ENCODE assay signal across 17 cellular contexts in the genomic region with DNA sequence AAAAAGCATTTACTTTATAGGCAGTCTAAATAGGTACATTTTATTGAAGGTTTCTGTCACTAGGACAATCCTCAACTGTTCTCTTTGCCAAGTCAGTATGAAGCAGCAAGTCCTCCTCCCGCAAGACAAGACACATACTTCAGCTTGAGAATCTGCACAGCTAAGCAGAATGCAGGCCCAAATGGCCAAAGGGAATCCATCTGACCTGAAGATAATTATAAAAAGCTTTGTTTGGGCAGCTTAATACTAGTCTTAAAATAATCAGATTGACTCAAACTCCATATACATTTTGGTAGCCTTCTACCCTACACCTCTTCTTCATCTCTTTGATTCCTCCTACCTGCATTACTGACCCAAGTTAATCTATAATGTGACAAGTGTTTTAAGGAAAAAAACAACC. TPM values are rescaled to one million over a fixed set of nuclear protein-coding genes. Genes with fewer than 3 reads are reported as not detected.
DNase-seq lines count a peak whose midpoint lies in the region; ATAC-seq and TF ChIP-seq lines count a peak whose summit lies in the region.
"Had no signal": no experiment of that assay in that cellular context is flagged by ENCODE, and none has a peak within 500 bp of the region (broad histone marks: within the 10 kb centered on the region; RNA-seq: fewer than 3 reads in every experiment).

No MANE protein-coding gene starts in this region.

- peaks cover 31% of the 10 kb centered on the region for H3K4me1 Mint-ChIP-seq in activated naive CD4-positive, alpha-beta T cell treated with anti-CD3 and anti-CD28 coated beads, Interleukin-2, amount 10 ng/mL, durations not matched to agents 7 days and 5 days
- H3K4me1 Mint-ChIP-seq in activated B cell treated with CpG ODN at 0.5 μM for 24 hours, result peaks cover 31% of the 10 kb centered on the region
- peaks cover 22% of the 10 kb centered on the region for H3K4me1 Mint-ChIP-seq in memory B cell

- no peaks in the 10 kb centered on the region for H3K9me3 Mint-ChIP-seq in activated naive CD4-positive, alpha-beta T cell treated with anti-CD3 and anti-CD28 coated beads, Interleukin-2, amount 10 ng/mL, durations not matched to agents 7 days and 5 days
- H3K9me3 Mint-ChIP-seq in activated B cell treated with CpG ODN at 0.5 μM for 24 hours (no peaks in the 10 kb centered on the region), memory B cell (no peaks in the 10 kb centered on the region)

- CTCF ChIA-PET in activated naive CD4-positive, alpha-beta T cell treated with anti-CD3 and anti-CD28 coated beads, Interleukin-2, amount 10 ng/mL, durations not matched to agents 7 days and 5 days (lab: Charles Lee), result no interaction called here
- CTCF ChIA-PET in activated B cell treated with CpG ODN at 0.5 μM for 24 hours (lab: Charles Lee), result no interaction called here

- H3K27ac Mint-ChIP-seq in activated naive CD4-positive, alpha-beta T cell treated with anti-CD3 and anti-CD28 coated beads, Interleukin-2, amount 10 ng/mL, durations not matched to agents 7 days and 5 days, result no peak overlapping the region
- H3K27ac Mint-ChIP-seq in activated B cell treated with CpG ODN at 0.5 μM for 24 hours (no peak overlapping the region), memory B cell (peak overlapping the region; percentile 29)

- intact Hi-C loops in activated B cell treated with CpG ODN at 0.5 μM for 24 hours (cut with micrococcal nuclease), result loop anchor here (1.0 to 10.0 kb wide), 3 partner anchors 7 to 1050 kb away; partner anchors contain the start of gene MAP2

- H3K36me3 Mint-ChIP-seq in activated naive CD4-positive, alpha-beta T cell treated with anti-CD3 and anti-CD28 coated beads, Interleukin-2, amount 10 ng/mL, durations not matched to agents 7 days and 5 days, result peaks cover 26% of the 10 kb centered on the region
- H3K36me3 Mint-ChIP-seq in activated B cell treated with CpG ODN at 0.5 μM for 24 hours (ENCODE audit: low read depth) (peaks cover 36% of the 10 kb centered on the region), memory B cell (peaks cover 13% of the 10 kb centered on the region)

- H3K27me3 Mint-ChIP-seq in activated naive CD4-positive, alpha-beta T cell treated with anti-CD3 and anti-CD28 coated beads, Interleukin-2, amount 10 ng/mL, durations not matched to agents 7 days and 5 days, result no peaks in the 10 kb centered on the region
- H3K27me3 Mint-ChIP-seq in activated B cell treated with CpG ODN at 0.5 μM for 24 hours, result no peaks in the 10 kb centered on the region
- H3K27me3 Mint-ChIP-seq in memory B cell, result no peaks in the 10 kb centered on the region

- no peak for DNase-seq in activated naive CD4-positive, alpha-beta T cell treated with anti-CD3 and anti-CD28 coated beads, Interleukin-2, amount 10 ng/mL, durations not matched to agents 7 days and 5 days
- no peak for DNase-seq in activated naive CD4-positive, alpha-beta T cell treated with Interleukin-2 at 50 U/mL for 16 hours
- no peak for DNase-seq in activated B cell treated with CpG ODN at 0.5 μM for 24 hours
- DNase-seq in memory B cell (ENCODE audit: low spot score in 2 of 2), result no peak
- DNase-seq in stimulated activated CD8-positive, alpha-beta memory T cell treated with anti-CD3 and anti-CD28 coated beads, Interleukin-4, amount 100 ng/mL, for 48 hours, result no peak
- DNase-seq in activated effector memory CD4-positive, alpha-beta T cell treated with anti-CD3 and anti-CD28 coated beads, Interleukin-2, amount 50 U/mL, for 16 hours, result no peak
- DNase-seq: activated gamma-delta T cell; effector CD8-positive, alpha-beta T cell; MG63; NCI-H2081; RPMI8226; stimulated activated CD4-positive, alpha-beta T cell treated with anti-CD3 and anti-CD28 coated beads, Interleukin-2, amount 100 ng/mL, for 24 hours; T1000 had no signal

- peak overlapping the region; percentile 29 for H3K4me3 Mint-ChIP-seq in activated naive CD4-positive, alpha-beta T cell treated with anti-CD3 and anti-CD28 coated beads, Interleukin-2, amount 10 ng/mL, durations not matched to agents 7 days and 5 days
- H3K4me3 Mint-ChIP-seq in activated B cell treated with CpG ODN at 0.5 μM for 24 hours (peak overlapping the region; percentile 21), memory B cell (no peak overlapping the region)

- POLR2A ChIA-PET in activated B cell treated with CpG ODN at 0.5 μM for 24 hours (lab: Charles Lee), result interaction anchor here (3.3 kb wide), 1 partner anchor 12 kb away, joined by 13 read pairs; no protein-coding TSS in a partner anchor

- peak overlapping the region; percentile 8 for H3K27ac ChIP-seq in temporal lobe (ENCODE audit: low read depth, low read length)
- H3K27ac ChIP-seq: breast epithelium, right atrium auricular region had no signal

- no peak for TF ChIP-seq CTCF in activated B cell treated with CpG ODN at 0.5 μM for 24 hours (IDR thresholded peaks at IDR 0.05)

- ATAC-seq in activated B cell treated with CpG ODN at 0.5 μM for 24 hours (ENCODE audit: low read depth) (no peak), memory B cell (ENCODE audit: low read depth) (no peak), GM21825 (IDR thresholded peaks at IDR 0.05; ENCODE audit: unreplicated experiment) (no peak)

RNA-seq across cellular contexts. Expression of gene LANCL1, which starts 1.8 kb away (rescaled TPM):
- 30.4 and 30.8 TPM in 2 replicates for total RNA-seq in activated B cell treated with CpG ODN at 0.5 μM for 24 hours
- total RNA-seq in temporal lobe, result 84.3 TPM
